9 cellular contexts compared by ENCODE assay signal in the genomic region with DNA sequence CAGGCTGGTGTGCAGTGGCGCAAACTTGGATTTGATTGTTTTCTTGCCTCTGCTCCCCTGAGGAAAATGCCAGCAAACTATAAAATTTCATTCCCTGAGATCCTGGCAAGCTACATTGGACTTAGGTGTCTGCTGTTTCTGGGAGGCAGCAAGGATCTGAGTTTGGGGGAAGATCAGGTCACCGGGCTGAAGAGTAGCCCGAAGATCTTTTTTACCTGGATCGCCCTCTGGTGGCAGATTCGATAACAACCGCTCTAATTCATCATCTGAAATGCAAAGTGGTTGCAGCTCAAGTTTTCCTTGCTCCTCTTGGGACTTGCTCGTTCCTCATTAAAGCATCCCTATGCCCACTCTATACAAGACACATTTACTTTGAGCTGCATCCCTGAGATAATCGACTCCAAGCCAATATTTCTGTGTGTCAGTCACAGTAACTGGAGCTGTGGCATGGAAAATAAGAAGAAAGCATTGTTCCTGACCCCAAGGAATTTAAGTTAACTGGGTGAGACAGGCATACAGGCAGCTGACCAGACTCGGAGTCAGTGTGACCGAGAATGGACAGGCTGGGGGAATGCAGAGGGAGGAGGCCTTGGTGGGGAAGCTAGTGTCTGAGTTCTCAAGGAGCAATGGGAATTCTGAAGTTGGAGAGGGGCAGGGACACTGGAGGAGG.
A peak's percentile ranks its signal among the peaks of the same experiment; 100 is the strongest.
DNase-seq lines count a peak whose midpoint lies in the region; ATAC-seq and TF ChIP-seq lines count a peak whose summit lies in the region.
"Had no signal": no experiment of that assay in that cellular context is flagged by ENCODE, and none has a peak within 500 bp of the region (broad histone marks: within the 10 kb centered on the region; RNA-seq: fewer than 3 reads in every experiment).

No MANE protein-coding gene starts in this region.

- no peaks in the 10 kb centered on the region for H3K4me1 ChIP-seq in HEK293 (ENCODE audit: control insufficient read depth, insufficient read depth, low read length)
- no peaks in the 10 kb centered on the region for H3K4me1 ChIP-seq in OCI-LY3 (ENCODE audit: low read length)

- no peaks in the 10 kb centered on the region for H3K4me1 Mint-ChIP-seq in activated T-helper 1 cell treated with anti-CD3 and anti-CD28 coated beads, Interleukin-12 subunit alpha, Interleukin-12 subunit beta, Interleukin-2, Interleukin-4 antibody, amounts not matched to agents 30 ng/mL and 10 ng/mL and 1 ng/mL, durations not matched to agents 14 hours and 24 hours and 36 hours (ENCODE audit: low read depth)
- H3K4me1 Mint-ChIP-seq: T-helper 17 cell had no signal

- no peak for ATAC-seq in HG02852 (IDR thresholded peaks at IDR 0.05; ENCODE audit: unreplicated experiment)
- ATAC-seq: T-helper 17 cell had no signal

- peak; percentile 22; the same call in 1 of the 2 replicates for TF ChIP-seq CTCF in HEK293 (tag by site-specific recombination; IDR thresholded peaks at IDR 0.05)
- peak; percentile 85 for TF ChIP-seq CTCF in OCI-LY3 (IDR thresholded peaks at IDR 0.05; ENCODE audit: low read depth, low read length)

- H3K27ac ChIP-seq in HEK293 (ENCODE audit: extremely low read depth, low read depth, low read length) (no peak overlapping the region), OCI-LY3 (ENCODE audit: low read length) (no peak overlapping the region)

- no peak overlapping the region for H2AFZ ChIP-seq in OCI-LY3 (ENCODE audit: low read depth, low read length)

- H3K36me3 ChIP-seq in HEK293 (ENCODE audit: control insufficient read depth in 2 of 2, insufficient read depth in 1 of 2, low read length in 2 of 2) (no peaks in the 10 kb centered on the region), OCI-LY3 (replicated peaks; ENCODE audit: low read depth, low read length) (no peaks in the 10 kb centered on the region)

- H3K9me3 ChIP-seq in HEK293 (ENCODE audit: control insufficient read depth, insufficient read depth, low read depth, low read length) (no peaks in the 10 kb centered on the region), OCI-LY3 (ENCODE audit: insufficient read depth, low read length) (no peaks in the 10 kb centered on the region; the same call in 1 of the 2 replicates)

- H3K79me2 ChIP-seq in OCI-LY3 (ENCODE audit: low read length) = no peaks in the 10 kb centered on the region

- H3K36me3 Mint-ChIP-seq in activated T-helper 1 cell treated with anti-CD3 and anti-CD28 coated beads, Interleukin-12 subunit alpha, Interleukin-12 subunit beta, Interleukin-2, Interleukin-4 antibody, amounts not matched to agents 30 ng/mL and 10 ng/mL and 1 ng/mL, durations not matched to agents 14 hours and 24 hours and 36 hours (ENCODE audit: low read depth) = no peaks in the 10 kb centered on the region

- H3K9ac ChIP-seq in OCI-LY3 (ENCODE audit: low read length) = no peak overlapping the region

- CTCF ChIA-PET in HEK293 (lab: Yijun Ruan, JAX) = interaction anchor here (0.5 to 6.0 kb wide), 27 partner anchors 8 to 322 kb away, joined by 3 to 91 read pairs (median 4); partner anchors contain the start of gene CDS2

- no peak overlapping the region for H3K27ac Mint-ChIP-seq in activated T-helper 1 cell treated with anti-CD3 and anti-CD28 coated beads, Interleukin-12 subunit alpha, Interleukin-12 subunit beta, Interleukin-2, Interleukin-4 antibody, amounts not matched to agents 30 ng/mL and 10 ng/mL and 1 ng/mL, durations not matched to agents 14 hours and 24 hours and 36 hours
- H3K27ac Mint-ChIP-seq: T-helper 17 cell had no signal

- DNase-seq in COLO668 (lab: John Stamatoyannopoulos, UW; ENCODE audit: unreplicated experiment) (peak; percentile 61), foreskin melanocyte (peak; percentile 48), posterior cingulate gyrus (peak in 6 of 10 donors; percentile 40 to 74 (median 64)), SKM-1 treated with dmso at 0.1 percent for 144 hours (lab: John Stamatoyannopoulos, UW; ENCODE audit: unreplicated experiment) (no peak)
- peak; percentile 17 for DNase-seq in activated T-helper 1 cell treated with anti-CD3 and anti-CD28 coated beads, Interleukin-12 subunit alpha, Interleukin-12 subunit beta, Interleukin-2, Interleukin-4 antibody, amounts not matched to agents 30 ng/mL and 10 ng/mL and 1 ng/mL, durations not matched to agents 14 hours and 24 hours and 36 hours (ENCODE audit: low spot score)

- no peak overlapping the region for H3K4me3 Mint-ChIP-seq in activated T-helper 1 cell treated with anti-CD3 and anti-CD28 coated beads, Interleukin-12 subunit alpha, Interleukin-12 subunit beta, Interleukin-2, Interleukin-4 antibody, amounts not matched to agents 30 ng/mL and 10 ng/mL and 1 ng/mL, durations not matched to agents 14 hours and 24 hours and 36 hours
- H3K4me3 Mint-ChIP-seq: T-helper 17 cell had no signal

- H3K27me3 ChIP-seq in OCI-LY3 (ENCODE audit: low read depth, low read length) = peaks cover 36% of the 10 kb centered on the region

- POLR2A ChIA-PET in HEK293 (lab: Yijun Ruan, JAX) = no interaction called here

- H4K20me1 ChIP-seq in OCI-LY3 (ENCODE audit: insufficient read depth, low read length) = no peaks in the 10 kb centered on the region

- H3K4me3 ChIP-seq in HEK293 (ENCODE audit: low read depth, low read length) = no peak overlapping the region
- H3K4me3 ChIP-seq in OCI-LY3 (ENCODE audit: low read length) = no peak overlapping the region

- intact Hi-C loops in activated T-helper 1 cell treated with anti-CD3 and anti-CD28 coated beads, Interleukin-12 subunit alpha, Interleukin-12 subunit beta, Interleukin-2, Interleukin-4 antibody, amounts not matched to agents 30 ng/mL and 10 ng/mL and 1 ng/mL, durations not matched to agents 14 hours and 24 hours and 36 hours (cut with micrococcal nuclease) = loop anchor here (1.0 to 2.0 kb wide), 2 partner anchors 45 to 322 kb away; partner anchors contain the start of gene CDS2
- intact Hi-C loops in posterior cingulate gyrus (cut with DNase I) = loop anchor here (1.0 to 10.0 kb wide), 2 partner anchors 243 to 324 kb away; partner anchors contain the start of gene CDS2

- peaks cover 10% of the 10 kb centered on the region for H3K27me3 Mint-ChIP-seq in activated T-helper 1 cell treated with anti-CD3 and anti-CD28 coated beads, Interleukin-12 subunit alpha, Interleukin-12 subunit beta, Interleukin-2, Interleukin-4 antibody, amounts not matched to agents 30 ng/mL and 10 ng/mL and 1 ng/mL, durations not matched to agents 14 hours and 24 hours and 36 hours (ENCODE audit: insufficient read depth)

- no peaks in the 10 kb centered on the region for H3K9me3 Mint-ChIP-seq in activated T-helper 1 cell treated with anti-CD3 and anti-CD28 coated beads, Interleukin-12 subunit alpha, Interleukin-12 subunit beta, Interleukin-2, Interleukin-4 antibody, amounts not matched to agents 30 ng/mL and 10 ng/mL and 1 ng/mL, durations not matched to agents 14 hours and 24 hours and 36 hours

- H3K4me2 ChIP-seq in OCI-LY3 (ENCODE audit: low read length) = no peak overlapping the region

TF ChIP-seq in HEK293, 187 proteins besides CTCF, POLR2A, EP300 and RAD21:
- TF ChIP-seq ZBTB21 (tag by site-specific recombination; IDR thresholded peaks at IDR 0.05) = no peak
- TF ChIP-seq, protein P1, sequence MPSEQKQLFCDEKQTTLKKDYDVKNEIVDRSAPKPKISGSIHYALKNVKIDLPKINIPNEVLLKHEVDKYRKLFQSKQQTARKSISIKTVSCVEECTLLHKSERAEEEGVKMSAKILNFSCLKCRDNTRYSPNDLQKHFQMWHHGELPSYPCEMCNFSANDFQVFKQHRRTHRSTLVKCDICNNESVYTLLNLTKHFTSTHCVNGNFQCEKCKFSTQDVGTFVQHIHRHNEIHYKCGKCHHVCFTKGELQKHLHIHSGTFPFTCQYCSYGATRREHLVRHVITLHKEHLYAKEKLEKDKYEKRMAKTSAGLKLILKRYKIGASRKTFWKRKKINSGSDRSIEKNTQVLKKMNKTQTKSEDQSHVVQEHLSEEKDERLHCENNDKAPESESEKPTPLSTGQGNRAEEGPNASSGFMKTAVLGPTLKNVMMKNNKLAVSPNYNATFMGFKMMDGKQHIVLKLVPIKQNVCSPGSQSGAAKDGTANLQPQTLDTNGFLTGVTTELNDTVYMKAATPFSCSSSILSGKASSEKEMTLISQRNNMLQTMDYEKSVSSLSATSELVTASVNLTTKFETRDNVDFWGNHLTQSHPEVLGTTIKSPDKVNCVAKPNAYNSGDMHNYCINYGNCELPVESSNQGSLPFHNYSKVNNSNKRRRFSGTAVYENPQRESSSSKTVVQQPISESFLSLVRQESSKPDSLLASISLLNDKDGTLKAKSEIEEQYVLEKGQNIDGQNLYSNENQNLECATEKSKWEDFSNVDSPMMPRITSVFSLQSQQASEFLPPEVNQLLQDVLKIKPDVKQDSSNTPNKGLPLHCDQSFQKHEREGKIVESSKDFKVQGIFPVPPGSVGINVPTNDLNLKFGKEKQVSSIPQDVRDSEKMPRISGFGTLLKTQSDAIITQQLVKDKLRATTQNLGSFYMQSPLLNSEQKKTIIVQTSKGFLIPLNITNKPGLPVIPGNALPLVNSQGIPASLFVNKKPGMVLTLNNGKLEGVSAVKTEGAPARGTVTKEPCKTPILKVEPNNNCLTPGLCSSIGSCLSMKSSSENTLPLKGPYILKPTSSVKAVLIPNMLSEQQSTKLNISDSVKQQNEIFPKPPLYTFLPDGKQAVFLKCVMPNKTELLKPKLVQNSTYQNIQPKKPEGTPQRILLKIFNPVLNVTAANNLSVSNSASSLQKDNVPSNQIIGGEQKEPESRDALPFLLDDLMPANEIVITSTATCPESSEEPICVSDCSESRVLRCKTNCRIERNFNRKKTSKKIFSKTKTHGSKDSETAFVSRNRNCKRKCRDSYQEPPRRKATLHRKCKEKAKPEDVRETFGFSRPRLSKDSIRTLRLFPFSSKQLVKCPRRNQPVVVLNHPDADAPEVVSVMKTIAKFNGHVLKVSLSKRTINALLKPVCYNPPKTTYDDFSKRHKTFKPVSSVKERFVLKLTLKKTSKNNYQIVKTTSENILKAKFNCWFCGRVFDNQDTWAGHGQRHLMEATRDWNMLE (tag by site-specific recombination; conservative IDR thresholded peaks at IDR 0.05; ENCODE audit: low read depth) = no peak
- no peak for TF ChIP-seq ZNF48 (tag by site-specific recombination; IDR thresholded peaks at IDR 0.05)
- no peak for TF ChIP-seq ZNF133 (tag by site-specific recombination; IDR thresholded peaks at IDR 0.05)
- peak; percentile 56 for TF ChIP-seq ZNF654 (tag by site-specific recombination; IDR thresholded peaks at IDR 0.05; ENCODE audit: low read depth)
- 0 out of 2 replicates have a peak, but pooled peaks have one; percentile 19 for TF ChIP-seq ZNF335 (tag by site-specific recombination; conservative IDR thresholded peaks at IDR 0.05)
